In the genomic region with DNA sequence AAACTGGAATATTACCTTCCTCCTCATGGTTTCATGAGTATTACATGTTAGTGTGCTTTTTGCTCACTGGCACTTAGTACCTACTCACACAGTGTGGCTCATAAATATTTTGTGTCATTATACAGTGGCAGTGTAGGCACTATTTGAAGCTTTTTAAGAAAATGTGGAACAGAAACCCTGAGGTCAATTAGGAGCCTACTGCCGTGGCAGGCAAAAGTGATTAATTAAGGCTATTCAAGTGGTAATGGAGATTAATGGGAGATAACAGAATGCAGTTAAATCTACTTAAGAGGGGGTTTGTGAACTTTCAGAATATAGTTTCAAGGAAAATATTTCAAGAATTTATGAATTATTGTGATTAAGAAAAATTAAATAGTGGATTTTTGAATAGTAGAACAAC, we compare ENCODE assay signal across 18 cellular contexts.
DNase-seq lines count a peak whose midpoint lies in the region; ATAC-seq, FAIRE-seq and TF ChIP-seq lines count a peak whose summit lies in the region.
"Had no signal": no experiment of that assay in that cellular context is flagged by ENCODE, and none has a peak within 500 bp of the region (broad histone marks: within the 10 kb centered on the region; RNA-seq: fewer than 3 reads in every experiment).

No MANE protein-coding gene starts in this region.

- H4K20me1 ChIP-seq in GM12878 (ENCODE audit: control insufficient read depth, insufficient read depth): no peaks in the 10 kb centered on the region
- no peaks in the 10 kb centered on the region for H4K20me1 ChIP-seq in neural progenitor cell (ENCODE audit: low read depth)

- peak; percentile 37 to 48; a peak in 2 of 4 replicates for TF ChIP-seq EP300 in GM12878 (IDR thresholded peaks at IDR 0.05; ENCODE audit: borderline replicate concordance in 1 of 2, control insufficient read depth in 1 of 2, low read depth in 2 of 2, low read length in 2 of 2)

- CTCF ChIA-PET in GM12878 (lab: Yijun Ruan, JAX): interaction anchor here (1.1 to 3.3 kb wide), 5 partner anchors 8 to 1113 kb away, joined by 4 to 23 read pairs (median 6); no protein-coding TSS in a partner anchor
- CTCF ChIA-PET in activated CD8-positive, alpha-beta T cell treated with anti-CD3 and anti-CD28 coated beads for 36 hours (lab: Charles Lee): interaction anchor here (1.6 kb wide), 1 partner anchor 10 kb away, joined by 3 read pairs; no protein-coding TSS in a partner anchor

- H3K79me2 ChIP-seq in GM12878 (ENCODE audit: control insufficient read depth, insufficient read depth, low read length) (no peaks in the 10 kb centered on the region), neural progenitor cell (ENCODE audit: low read depth) (no peaks in the 10 kb centered on the region)

- H3K4me1 ChIP-seq in GM12878 (ENCODE audit: control insufficient read depth, insufficient read depth, low read length): no peaks in the 10 kb centered on the region
- H3K4me1 ChIP-seq in neural progenitor cell: peaks cover 10% of the 10 kb centered on the region
- H3K4me1 ChIP-seq: Caco-2, HAP-1 had no signal

- H3K27ac ChIP-seq in 22Rv1 (peak overlapping the region; percentile 87), GM12878 (ENCODE audit: control insufficient read depth, insufficient read depth) (no peak overlapping the region), neural progenitor cell (no peak overlapping the region)
- H3K27ac ChIP-seq: C4-2B, GM23248 had no signal

- no peak overlapping the region for H3K4me2 ChIP-seq in GM12878 (ENCODE audit: control insufficient read depth, insufficient read depth)
- no peak overlapping the region for H3K4me2 ChIP-seq in neural progenitor cell

- H3K27me3 Mint-ChIP-seq in neural progenitor cell (ENCODE audit: insufficient read depth, low read depth): no peaks in the 10 kb centered on the region
- peaks cover 1% of the 10 kb centered on the region for H3K27me3 Mint-ChIP-seq in activated CD8-positive, alpha-beta T cell treated with anti-CD3 and anti-CD28 coated beads for 36 hours
- H3K27me3 Mint-ChIP-seq: CD4-positive, alpha-beta T cell had no signal

- no peak overlapping the region for H3K27ac Mint-ChIP-seq in neural progenitor cell
- H3K27ac Mint-ChIP-seq in activated CD8-positive, alpha-beta T cell treated with anti-CD3 and anti-CD28 coated beads for 36 hours: no peak overlapping the region
- H3K27ac Mint-ChIP-seq: CD4-positive, alpha-beta T cell had no signal

- H3K36me3 ChIP-seq in GM12878 (ENCODE audit: control insufficient read depth in 2 of 2, insufficient read depth in 2 of 2, low read length in 1 of 2): no peaks in the 10 kb centered on the region
- no peaks in the 10 kb centered on the region for H3K36me3 ChIP-seq in neural progenitor cell
- H3K36me3 ChIP-seq: HAP-1 had no signal

- H3K4me3 Mint-ChIP-seq in neural progenitor cell: no peak overlapping the region
- H3K4me3 Mint-ChIP-seq in activated CD8-positive, alpha-beta T cell treated with anti-CD3 and anti-CD28 coated beads for 36 hours: no peak overlapping the region
- H3K4me3 Mint-ChIP-seq: CD4-positive, alpha-beta T cell had no signal

- no peaks in the 10 kb centered on the region for H3K27me3 ChIP-seq in GM12878 (replicated peaks in 1 of 2; ENCODE audit: control insufficient read depth in 2 of 2, insufficient read depth in 2 of 2, low read length in 1 of 2)
- H3K27me3 ChIP-seq in neural progenitor cell: no peaks in the 10 kb centered on the region

- DNase-seq in NCI-H82 (lab: John Stamatoyannopoulos, UW) (peak; percentile 64), NOMO-1 treated with dmso at 0.1 percent for 144 hours (lab: John Stamatoyannopoulos, UW; ENCODE audit: unreplicated experiment) (peak; percentile 30), GM12878 (ENCODE audit: low read depth, low spot score) (no peak), neural progenitor cell (ENCODE audit: low spot score) (no peak), hypothalamus (lab: John Stamatoyannopoulos, UW) (no peak)
- DNase-seq in activated CD8-positive, alpha-beta T cell treated with anti-CD3 and anti-CD28 coated beads for 36 hours: no peak
- DNase-seq: AML-193; Caco-2; CD4-positive, alpha-beta T cell; GM23248 had no signal

- RAD21 ChIA-PET in GM12878 (lab: Charles Lee; ENCODE audit: unreplicated experiment): interaction anchor here (1.1 to 3.0 kb wide), 3 partner anchors 8 to 10 kb away, joined by 3 to 17 read pairs (median 5); no protein-coding TSS in a partner anchor

- no peak for TF ChIP-seq POLR2A in GM12878 (IDR thresholded peaks at IDR 0.05; ENCODE audit: low read depth, low read length)

- H2AFZ ChIP-seq in GM12878 (ENCODE audit: control insufficient read depth, low read depth, low read length): no peak overlapping the region
- no peak overlapping the region for H2AFZ ChIP-seq in neural progenitor cell (replicated peaks)
- H2AFZ ChIP-seq: GM23248 had no signal

- no peaks in the 10 kb centered on the region for H3K9me3 Mint-ChIP-seq in neural progenitor cell
- H3K9me3 Mint-ChIP-seq in activated CD8-positive, alpha-beta T cell treated with anti-CD3 and anti-CD28 coated beads for 36 hours: no peaks in the 10 kb centered on the region
- H3K9me3 Mint-ChIP-seq: CD4-positive, alpha-beta T cell had no signal

- in situ Hi-C loops in GM12878 (cut with MboI): loop anchor here (25.0 kb wide), 1 partner anchor 745 kb away; no protein-coding TSS in a partner anchor

- POLR2A ChIA-PET in GM12878 (lab: Charles Lee): no interaction called here
- POLR2A ChIA-PET in activated CD8-positive, alpha-beta T cell treated with anti-CD3 and anti-CD28 coated beads for 36 hours (lab: Charles Lee): no interaction called here

- H3F3A ChIP-seq in neural progenitor cell (ENCODE audit: low read depth): no peaks in the 10 kb centered on the region

- no peak for TF ChIP-seq RAD21 in GM12878 (IDR thresholded peaks at IDR 0.05; ENCODE audit: insufficient read depth, low read depth, low read length)

- H3K9me3 ChIP-seq in GM12878 (replicated peaks; ENCODE audit: control insufficient read depth, insufficient read depth, low read length) (no peaks in the 10 kb centered on the region), neural progenitor cell (ENCODE audit: low read depth) (no peaks in the 10 kb centered on the region)
- H3K9me3 ChIP-seq: Caco-2, HAP-1 had no signal

- H3K4me3 ChIP-seq in GM12878: no peak overlapping the region
- H3K4me3 ChIP-seq in neural progenitor cell: no peak overlapping the region
- H3K4me3 ChIP-seq: GM23248, HAP-1 had no signal

- ATAC-seq in GM12878: peak; percentile 87
- ATAC-seq in activated CD8-positive, alpha-beta T cell treated with anti-CD3 and anti-CD28 coated beads for 36 hours: no peak
- ATAC-seq: HepG2 had no signal

- BruUV-seq in GM12878 (replicated peaks; lab: Mats Ljungman, UMichigan): no TSS peak

- FAIRE-seq in GM12878 (lab: Jason Lieb, UNC): no peak
- FAIRE-seq: D721Med, G401.6, GM12892, GM18507, HepG2 had no signal

- intact Hi-C loops in GM12878 (cut with micrococcal nuclease; ENCODE audit: unreplicated experiment): loop anchor here (10.0 kb wide), 1 partner anchor 743 kb away; no protein-coding TSS in a partner anchor
- intact Hi-C loops in activated CD8-positive, alpha-beta T cell treated with anti-CD3 and anti-CD28 coated beads for 36 hours (cut with micrococcal nuclease): no loop called here

- SMC1A ChIA-PET in GM12878 (lab: Charles Lee; ENCODE audit: uncharacterized antibody, unreplicated experiment): interaction anchor here (1.0 to 2.9 kb wide), 7 partner anchors 9 to 1238 kb away, joined by 3 to 16 read pairs (median 4); no protein-coding TSS in a partner anchor

- H3K9ac ChIP-seq in GM12878 (ENCODE audit: control insufficient read depth, insufficient read depth, low read length): no peak overlapping the region
- H3K9ac ChIP-seq in neural progenitor cell: no peak overlapping the region
- H3K9ac ChIP-seq: GM23248 had no signal

- H3K36me3 Mint-ChIP-seq in neural progenitor cell: no peaks in the 10 kb centered on the region
- H3K36me3 Mint-ChIP-seq in activated CD8-positive, alpha-beta T cell treated with anti-CD3 and anti-CD28 coated beads for 36 hours (ENCODE audit: low read depth): no peaks in the 10 kb centered on the region

- WGBS in GM12878 (ENCODE audit: insufficient coverage, insufficient replicate concordance, low lambda C conversion rate, missing lambda C conversion rate): 6% methylated on average over 1 of the region's 1 CpG

- no peaks in the 10 kb centered on the region for H3K4me1 Mint-ChIP-seq in neural progenitor cell
- H3K4me1 Mint-ChIP-seq in activated CD8-positive, alpha-beta T cell treated with anti-CD3 and anti-CD28 coated beads for 36 hours (ENCODE audit: low read depth): no peaks in the 10 kb centered on the region

- TF ChIP-seq CTCF in 22Rv1 (IDR thresholded peaks at IDR 0.05): no peak
- no peak for TF ChIP-seq CTCF in GM12878 (IDR thresholded peaks at IDR 0.05 in 2 of 3, conservative IDR thresholded peaks at IDR 0.05 in 1 of 3; ENCODE audit: control insufficient read depth in 2 of 3, extremely low read depth in 1 of 3, insufficient read depth in 1 of 3, low read depth in 3 of 3, low read length in 3 of 3)
- TF ChIP-seq CTCF in neural progenitor cell (IDR thresholded peaks at IDR 0.05): no peak
- no peak for TF ChIP-seq CTCF in activated CD8-positive, alpha-beta T cell treated with anti-CD3 and anti-CD28 coated beads for 36 hours (IDR thresholded peaks at IDR 0.05)

TF ChIP-seq in GM12878, 131 proteins besides CTCF, POLR2A, EP300 and RAD21 (continues in another document):
- TF ChIP-seq DPF2 (IDR thresholded peaks at IDR 0.05): peak; percentile 91
- peak; percentile 42; the same call in 1 of the 2 replicates for TF ChIP-seq ZNF24 (IDR thresholded peaks at IDR 0.05)
- no peak for TF ChIP-seq MEF2B (IDR thresholded peaks at IDR 0.05; ENCODE audit: partially characterized antibody, poor library complexity, severe bottlenecking)
- peak in 1 of 2 experiments; percentile 35; a peak in 1 of 4 replicates for TF ChIP-seq IKZF2 (IDR thresholded peaks at IDR 0.05)
- TF ChIP-seq RBBP5 (conservative IDR thresholded peaks at IDR 0.05): no peak
- TF ChIP-seq SUZ12 (IDR thresholded peaks at IDR 0.05; ENCODE audit: unreplicated experiment): no peak
- TF ChIP-seq TAF1 (IDR thresholded peaks at IDR 0.05; ENCODE audit: borderline replicate concordance, low read depth, low read length): no peak
- no peak for TF ChIP-seq MEF2A (IDR thresholded peaks at IDR 0.05; ENCODE audit: insufficient read depth, low read depth, low read length)
- TF ChIP-seq MTA2 (IDR thresholded peaks at IDR 0.05; ENCODE audit: low read depth): peak; percentile 99
- no peak for TF ChIP-seq ZZZ3 (IDR thresholded peaks at IDR 0.05; ENCODE audit: control insufficient read depth, insufficient read length, low read depth)
- TF ChIP-seq WRNIP1 (IDR thresholded peaks at IDR 0.05; ENCODE audit: borderline replicate concordance, low read depth, low read length): no peak
- TF ChIP-seq SPI1 (IDR thresholded peaks at IDR 0.05; ENCODE audit: borderline replicate concordance, insufficient read depth, low read depth, low read length): peak; percentile 65; the same call in 1 of the 2 replicates

Comparison
In these comparisons a context has a peak if more than half of its experiments do, and no peak if none do; other contexts are left out.
1. DNase-seq: peak in NCI-H82 (single experiment) and NOMO-1 treated with dmso at 0.1 percent for 144 hours (single experiment); none in GM12878 (single experiment), neural progenitor cell (single experiment), activated CD8-positive, alpha-beta T cell treated with anti-CD3 and anti-CD28 coated beads for 36 hours (single experiment) and hypothalamus (0 of 51).